In the genomic region with DNA sequence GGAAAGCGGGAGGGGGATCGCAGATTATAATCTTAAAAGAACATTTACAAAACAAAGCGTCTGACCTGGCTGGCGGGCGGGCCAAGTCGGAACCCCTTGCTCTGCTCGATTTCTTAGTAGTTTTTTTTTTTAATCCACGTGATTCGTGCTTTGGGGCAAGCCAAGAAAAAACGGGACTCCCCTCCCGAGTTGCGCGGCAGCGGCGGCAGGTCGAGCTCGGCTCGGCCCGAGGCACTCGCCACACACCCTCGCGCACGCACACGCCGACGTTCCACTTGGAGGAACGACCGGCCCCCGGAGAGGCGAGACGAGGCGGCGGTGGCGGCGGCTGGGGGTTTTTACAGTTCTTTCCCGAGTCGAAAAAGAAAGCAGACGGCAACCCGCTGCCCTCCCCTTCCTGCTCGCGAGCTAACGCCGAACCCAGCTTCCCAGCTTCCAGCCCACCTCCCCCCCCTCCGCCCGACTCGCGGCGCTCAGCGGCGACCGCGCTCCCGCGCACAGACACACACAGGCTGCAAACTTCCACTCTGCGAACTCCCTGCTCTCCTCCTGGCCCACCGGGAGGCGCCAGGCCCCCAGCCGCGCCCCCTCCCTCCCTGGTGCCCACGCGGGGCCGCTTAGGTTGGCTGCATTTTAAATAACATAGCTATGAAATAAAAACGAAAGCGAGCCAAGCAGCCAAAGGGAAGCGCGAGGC, we compare ENCODE assay signal across 1 cellular context.
TF ChIP-seq lines count a peak whose summit lies in the region.

No MANE protein-coding gene starts in this region.

TF ChIP-seq in A549, 52 proteins besides CTCF, POLR2A, EP300 and RAD21 (continued from another document):
- TF ChIP-seq POLR2AphosphoS2 (conservative IDR thresholded peaks at IDR 0.05; ENCODE audit: low read length) (no peak), EHF (CRISPR knock-in tag; IDR thresholded peaks at IDR 0.05) (no peak), MAFK (IDR thresholded peaks at IDR 0.05; ENCODE audit: partially characterized antibody) (no peak), NFE2L2 (conservative IDR thresholded peaks at IDR 0.05; ENCODE audit: low read length) (no peak), FOSL2 (IDR thresholded peaks at IDR 0.05) (no peak), FOSL2 (CRISPR knock-in tag; IDR thresholded peaks at IDR 0.05) (no peak), CHD4 (IDR thresholded peaks at IDR 0.05; ENCODE audit: borderline replicate concordance) (no peak), GATA3 (IDR thresholded peaks at IDR 0.05; ENCODE audit: borderline replicate concordance) (no peak), CBX2 (IDR thresholded peaks at IDR 0.05; ENCODE audit: borderline replicate concordance, low read depth) (no peak), MAZ (IDR thresholded peaks at IDR 0.05; ENCODE audit: borderline replicate concordance, low read depth, low read length) (no peak)
- TF ChIP-seq, protein P1, sequence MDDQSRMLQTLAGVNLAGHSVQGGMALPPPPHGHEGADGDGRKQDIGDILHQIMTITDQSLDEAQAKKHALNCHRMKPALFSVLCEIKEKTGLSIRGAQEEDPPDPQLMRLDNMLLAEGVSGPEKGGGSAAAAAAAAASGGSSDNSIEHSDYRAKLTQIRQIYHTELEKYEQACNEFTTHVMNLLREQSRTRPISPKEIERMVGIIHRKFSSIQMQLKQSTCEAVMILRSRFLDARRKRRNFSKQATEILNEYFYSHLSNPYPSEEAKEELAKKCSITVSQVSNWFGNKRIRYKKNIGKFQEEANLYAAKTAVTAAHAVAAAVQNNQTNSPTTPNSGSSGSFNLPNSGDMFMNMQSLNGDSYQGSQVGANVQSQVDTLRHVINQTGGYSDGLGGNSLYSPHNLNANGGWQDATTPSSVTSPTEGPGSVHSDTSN (IDR thresholded peaks at IDR 0.05): no peak
